ENCODE assay signal across 2 cellular contexts in genomic region chr5:58582004-58582403, GRCh38.
TF ChIP-seq lines count a peak whose summit lies in the region.

No MANE protein-coding gene starts in this region.

TF ChIP-seq in H1, 55 proteins besides CTCF, POLR2A, EP300 and RAD21 (continued from another document):
- TF ChIP-seq SRF (IDR thresholded peaks at IDR 0.05; ENCODE audit: low read depth, low read length) = no peak

TF ChIP-seq in neural cell, 6 proteins besides CTCF, POLR2A, EP300 and RAD21:
- TF ChIP-seq REST (IDR thresholded peaks at IDR 0.05; ENCODE audit: borderline replicate concordance) (no peak), POLR2AphosphoS5 (IDR thresholded peaks at IDR 0.05) (no peak), EZH2 (IDR thresholded peaks at IDR 0.05; ENCODE audit: borderline replicate concordance, insufficient read depth, low read length, poor library complexity, severe bottlenecking) (no peak), MXI1 (conservative IDR thresholded peaks at IDR 0.05; ENCODE audit: poor library complexity, severe bottlenecking) (no peak), TAF1 (IDR thresholded peaks at IDR 0.05; ENCODE audit: low read depth) (no peak), SMC3 (conservative IDR thresholded peaks at IDR 0.05; ENCODE audit: poor library complexity) (no peak)
